1 cellular context compared by ENCODE assay signal in genomic region chr2:6832995-6833604, GRCh38.
A peak's percentile ranks its signal among the peaks of the same experiment; 100 is the strongest.
TF ChIP-seq lines count a peak whose summit lies in the region.

No MANE protein-coding gene starts in this region.

TF ChIP-seq in K562, 482 proteins besides CTCF, POLR2A, EP300 and RAD21 (continues in another document):
- TF ChIP-seq MITF (IDR thresholded peaks at IDR 0.05) (no peak), E2F8 (IDR thresholded peaks at IDR 0.05; ENCODE audit: low read depth, partially characterized antibody) (no peak), ESRRA (IDR thresholded peaks at IDR 0.05; ENCODE audit: borderline replicate concordance, low read depth) (no peak), GATAD2B (IDR thresholded peaks at IDR 0.05; ENCODE audit: borderline replicate concordance) (no peak), CLOCK (CRISPR knock-in tag; IDR thresholded peaks at IDR 0.05; ENCODE audit: borderline replicate concordance) (no peak), ZNF121 (CRISPR knock-in tag; conservative IDR thresholded peaks at IDR 0.05) (no peak), SREBF1 (IDR thresholded peaks at IDR 0.05; ENCODE audit: borderline replicate concordance, low read depth, low read length) (no peak), ZBTB11 (CRISPR knock-in tag; IDR thresholded peaks at IDR 0.05) (no peak), ZNF584 (CRISPR knock-in tag; IDR thresholded peaks at IDR 0.05; ENCODE audit: low read depth) (no peak), ETV1 (tag; conservative IDR thresholded peaks at IDR 0.05; ENCODE audit: low read depth) (no peak), ZNF644 (tag; IDR thresholded peaks at IDR 0.05; ENCODE audit: low read depth) (no peak), CCAR2 (IDR thresholded peaks at IDR 0.05; ENCODE audit: low read depth, low read length) (no peak), RCOR1 (IDR thresholded peaks at IDR 0.05; ENCODE audit: borderline replicate concordance in 1 of 2, low read depth in 2 of 2, low read length in 2 of 2) (no peak), IRF9 (tag; IDR thresholded peaks at IDR 0.05) (no peak), BRD4 (IDR thresholded peaks at IDR 0.05) (no peak), HDAC1 (IDR thresholded peaks at IDR 0.05) (0 out of 4 replicates have a peak, but pooled peaks of 1 of the 2 experiments have one; percentile 20), ZBTB5 (IDR thresholded peaks at IDR 0.05) (no peak), ZNF134 (CRISPR knock-in tag; conservative IDR thresholded peaks at IDR 0.05) (no peak), SMARCB1 (IDR thresholded peaks at IDR 0.05; ENCODE audit: insufficient read length, low read depth) (no peak), ZNF75A (CRISPR knock-in tag; IDR thresholded peaks at IDR 0.05) (no peak), MCM2 (IDR thresholded peaks at IDR 0.05; ENCODE audit: low read depth) (no peak), HSF4 (CRISPR knock-in tag; IDR thresholded peaks at IDR 0.05; ENCODE audit: borderline replicate concordance) (no peak), CBX5 (IDR thresholded peaks at IDR 0.05; ENCODE audit: borderline replicate concordance, low read depth) (no peak), BRD9 (IDR thresholded peaks at IDR 0.05; ENCODE audit: low read depth, partially characterized antibody) (no peak), FOXJ3 (CRISPR knock-in tag; IDR thresholded peaks at IDR 0.05) (no peak), KHSRP (IDR thresholded peaks at IDR 0.05) (no peak), ETS1 (conservative IDR thresholded peaks at IDR 0.05; ENCODE audit: control insufficient read depth, low read depth, low read length) (no peak), ZNF696 (CRISPR knock-in tag; conservative IDR thresholded peaks at IDR 0.05) (no peak), KLF6 (CRISPR knock-in tag; IDR thresholded peaks at IDR 0.05; ENCODE audit: borderline replicate concordance) (no peak), ARID3A (IDR thresholded peaks at IDR 0.05; ENCODE audit: borderline replicate concordance, low read depth, low read length) (no peak), RBM17 (IDR thresholded peaks at IDR 0.05; ENCODE audit: borderline replicate concordance, low read depth, low read length) (no peak), PTRF (tag; IDR thresholded peaks at IDR 0.05) (no peak), EP400 (IDR thresholded peaks at IDR 0.05) (no peak), TRIM28 (IDR thresholded peaks at IDR 0.05) (no peak), NCOA1 (IDR thresholded peaks at IDR 0.05; ENCODE audit: low read depth) (peak; percentile 53; the same call in 1 of the 2 replicates), MYC (IDR thresholded peaks at IDR 0.05; ENCODE audit: low read depth, low read length) (no peak), MYC (CRISPR knock-in tag; IDR thresholded peaks at IDR 0.05; ENCODE audit: borderline replicate concordance, low read depth) (no peak), PHTF2 (CRISPR knock-in tag; IDR thresholded peaks at IDR 0.05) (no peak), ZSCAN32 (CRISPR knock-in tag; IDR thresholded peaks at IDR 0.05) (no peak), IRF1 (CRISPR knock-in tag; IDR thresholded peaks at IDR 0.05; ENCODE audit: borderline replicate concordance) (no peak)
